Comparison of ENCODE assay signal across 1 cellular context in the genomic region with DNA sequence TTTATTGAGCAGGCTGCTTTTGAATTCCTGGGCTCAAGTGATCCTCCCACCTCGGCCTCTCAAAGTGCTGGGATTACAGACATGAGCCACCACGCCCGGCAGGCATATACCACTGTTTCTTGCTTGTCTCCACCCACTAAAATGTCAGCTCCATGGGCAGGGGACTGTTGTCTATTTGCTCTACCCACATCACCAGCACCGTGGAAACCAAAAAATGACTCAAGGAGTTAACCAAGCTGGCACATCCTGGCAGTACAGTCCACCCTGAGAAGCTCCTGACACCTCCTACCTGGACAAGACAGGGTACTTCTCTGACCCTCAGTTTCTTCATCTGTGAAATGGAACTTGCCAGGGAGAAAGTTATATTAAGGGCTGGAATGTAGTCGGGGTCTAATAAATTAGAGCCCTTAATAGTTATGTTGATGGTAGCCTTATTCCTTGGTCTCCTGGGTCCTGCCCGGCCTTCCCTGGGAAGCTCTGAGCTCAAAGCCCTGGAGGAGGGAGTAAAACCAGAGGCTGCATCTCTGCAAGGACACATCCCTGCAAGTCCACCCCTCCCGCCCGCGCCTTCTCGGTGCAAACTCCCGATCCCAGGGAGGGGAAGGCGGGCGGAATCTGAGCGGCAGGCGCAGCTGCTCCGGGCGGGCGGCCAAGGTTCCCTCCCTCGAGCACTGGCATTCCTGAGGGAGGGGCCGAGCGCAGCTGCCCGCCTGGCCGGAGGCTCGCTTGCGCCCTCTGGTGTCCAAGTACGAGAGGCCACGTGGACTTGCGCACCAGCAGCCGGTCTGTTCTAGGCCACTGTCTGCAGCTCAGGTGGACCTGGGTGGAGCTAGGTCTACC.
TF ChIP-seq lines count a peak whose summit lies in the region.

No MANE protein-coding gene starts in this region.

TF ChIP-seq in HepG2, 621 proteins besides CTCF, POLR2A, EP300 and RAD21 (continued from another document and continues in another):
- TF ChIP-seq, protein P1, sequence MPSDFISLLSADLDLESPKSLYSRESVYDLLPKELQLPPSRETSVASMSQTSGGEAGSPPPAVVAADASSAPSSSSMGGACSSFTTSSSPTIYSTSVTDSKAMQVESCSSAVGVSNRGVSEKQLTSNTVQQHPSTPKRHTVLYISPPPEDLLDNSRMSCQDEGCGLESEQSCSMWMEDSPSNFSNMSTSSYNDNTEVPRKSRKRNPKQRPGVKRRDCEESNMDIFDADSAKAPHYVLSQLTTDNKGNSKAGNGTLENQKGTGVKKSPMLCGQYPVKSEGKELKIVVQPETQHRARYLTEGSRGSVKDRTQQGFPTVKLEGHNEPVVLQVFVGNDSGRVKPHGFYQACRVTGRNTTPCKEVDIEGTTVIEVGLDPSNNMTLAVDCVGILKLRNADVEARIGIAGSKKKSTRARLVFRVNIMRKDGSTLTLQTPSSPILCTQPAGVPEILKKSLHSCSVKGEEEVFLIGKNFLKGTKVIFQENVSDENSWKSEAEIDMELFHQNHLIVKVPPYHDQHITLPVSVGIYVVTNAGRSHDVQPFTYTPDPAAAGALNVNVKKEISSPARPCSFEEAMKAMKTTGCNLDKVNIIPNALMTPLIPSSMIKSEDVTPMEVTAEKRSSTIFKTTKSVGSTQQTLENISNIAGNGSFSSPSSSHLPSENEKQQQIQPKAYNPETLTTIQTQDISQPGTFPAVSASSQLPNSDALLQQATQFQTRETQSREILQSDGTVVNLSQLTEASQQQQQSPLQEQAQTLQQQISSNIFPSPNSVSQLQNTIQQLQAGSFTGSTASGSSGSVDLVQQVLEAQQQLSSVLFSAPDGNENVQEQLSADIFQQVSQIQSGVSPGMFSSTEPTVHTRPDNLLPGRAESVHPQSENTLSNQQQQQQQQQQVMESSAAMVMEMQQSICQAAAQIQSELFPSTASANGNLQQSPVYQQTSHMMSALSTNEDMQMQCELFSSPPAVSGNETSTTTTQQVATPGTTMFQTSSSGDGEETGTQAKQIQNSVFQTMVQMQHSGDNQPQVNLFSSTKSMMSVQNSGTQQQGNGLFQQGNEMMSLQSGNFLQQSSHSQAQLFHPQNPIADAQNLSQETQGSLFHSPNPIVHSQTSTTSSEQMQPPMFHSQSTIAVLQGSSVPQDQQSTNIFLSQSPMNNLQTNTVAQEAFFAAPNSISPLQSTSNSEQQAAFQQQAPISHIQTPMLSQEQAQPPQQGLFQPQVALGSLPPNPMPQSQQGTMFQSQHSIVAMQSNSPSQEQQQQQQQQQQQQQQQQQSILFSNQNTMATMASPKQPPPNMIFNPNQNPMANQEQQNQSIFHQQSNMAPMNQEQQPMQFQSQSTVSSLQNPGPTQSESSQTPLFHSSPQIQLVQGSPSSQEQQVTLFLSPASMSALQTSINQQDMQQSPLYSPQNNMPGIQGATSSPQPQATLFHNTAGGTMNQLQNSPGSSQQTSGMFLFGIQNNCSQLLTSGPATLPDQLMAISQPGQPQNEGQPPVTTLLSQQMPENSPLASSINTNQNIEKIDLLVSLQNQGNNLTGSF (CRISPR knock-in tag; IDR thresholded peaks at IDR 0.05), result no peak
- no peak for TF ChIP-seq ZNF20 (CRISPR knock-in tag; IDR thresholded peaks at IDR 0.05)
- TF ChIP-seq SMYD3 (CRISPR knock-in tag; IDR thresholded peaks at IDR 0.05), result no peak
- no peak for TF ChIP-seq GATA4 (IDR thresholded peaks at IDR 0.05; ENCODE audit: borderline replicate concordance, low read depth)
- peak; percentile 91 for TF ChIP-seq KDM2A (CRISPR knock-in tag; IDR thresholded peaks at IDR 0.05; ENCODE audit: borderline replicate concordance, low read depth)
- TF ChIP-seq SP1 (IDR thresholded peaks at IDR 0.05), result no peak
- peak; percentile 72 for TF ChIP-seq SP1 (CRISPR knock-in tag; IDR thresholded peaks at IDR 0.05)
- TF ChIP-seq ZNF570 (CRISPR knock-in tag; IDR thresholded peaks at IDR 0.05; ENCODE audit: borderline replicate concordance), result no peak
- TF ChIP-seq ZNF674 (CRISPR knock-in tag; IDR thresholded peaks at IDR 0.05; ENCODE audit: low read depth), result no peak
- 0 out of 2 replicates have a peak, but pooled peaks have one; percentile 56 for TF ChIP-seq ARHGAP35 (CRISPR knock-in tag; IDR thresholded peaks at IDR 0.05; ENCODE audit: borderline replicate concordance)
- TF ChIP-seq, protein P2, sequence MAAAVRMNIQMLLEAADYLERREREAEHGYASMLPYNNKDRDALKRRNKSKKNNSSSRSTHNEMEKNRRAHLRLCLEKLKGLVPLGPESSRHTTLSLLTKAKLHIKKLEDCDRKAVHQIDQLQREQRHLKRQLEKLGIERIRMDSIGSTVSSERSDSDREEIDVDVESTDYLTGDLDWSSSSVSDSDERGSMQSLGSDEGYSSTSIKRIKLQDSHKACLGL (CRISPR knock-in tag; IDR thresholded peaks at IDR 0.05), result peak; percentile 87
- TF ChIP-seq MTA1 (CRISPR knock-in tag; IDR thresholded peaks at IDR 0.05; ENCODE audit: borderline replicate concordance), result peak; percentile 78; the same call in 1 of the 2 replicates
- no peak for TF ChIP-seq ZFP36L2 (CRISPR knock-in tag; IDR thresholded peaks at IDR 0.05)
- peak; percentile 45; the same call in 1 of the 2 replicates for TF ChIP-seq ZNF274 (CRISPR knock-in tag; IDR thresholded peaks at IDR 0.05)
- TF ChIP-seq, protein P3, sequence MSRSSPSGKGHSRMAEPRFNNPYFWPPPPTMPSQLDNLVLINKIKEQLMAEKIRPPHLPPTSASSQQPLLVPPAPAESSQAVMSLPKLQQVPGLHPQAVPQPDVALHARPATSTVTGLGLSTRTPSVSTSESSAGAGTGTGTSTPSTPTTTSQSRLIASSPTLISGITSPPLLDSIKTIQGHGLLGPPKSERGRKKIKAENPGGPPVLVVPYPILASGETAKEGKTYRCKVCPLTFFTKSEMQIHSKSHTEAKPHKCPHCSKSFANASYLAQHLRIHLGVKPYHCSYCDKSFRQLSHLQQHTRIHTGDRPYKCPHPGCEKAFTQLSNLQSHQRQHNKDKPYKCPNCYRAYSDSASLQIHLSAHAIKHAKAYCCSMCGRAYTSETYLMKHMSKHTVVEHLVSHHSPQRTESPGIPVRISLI (CRISPR knock-in tag; IDR thresholded peaks at IDR 0.05; ENCODE audit: borderline replicate concordance), result peak; percentile 66; the same call in 1 of the 2 replicates
- TF ChIP-seq, protein P4, sequence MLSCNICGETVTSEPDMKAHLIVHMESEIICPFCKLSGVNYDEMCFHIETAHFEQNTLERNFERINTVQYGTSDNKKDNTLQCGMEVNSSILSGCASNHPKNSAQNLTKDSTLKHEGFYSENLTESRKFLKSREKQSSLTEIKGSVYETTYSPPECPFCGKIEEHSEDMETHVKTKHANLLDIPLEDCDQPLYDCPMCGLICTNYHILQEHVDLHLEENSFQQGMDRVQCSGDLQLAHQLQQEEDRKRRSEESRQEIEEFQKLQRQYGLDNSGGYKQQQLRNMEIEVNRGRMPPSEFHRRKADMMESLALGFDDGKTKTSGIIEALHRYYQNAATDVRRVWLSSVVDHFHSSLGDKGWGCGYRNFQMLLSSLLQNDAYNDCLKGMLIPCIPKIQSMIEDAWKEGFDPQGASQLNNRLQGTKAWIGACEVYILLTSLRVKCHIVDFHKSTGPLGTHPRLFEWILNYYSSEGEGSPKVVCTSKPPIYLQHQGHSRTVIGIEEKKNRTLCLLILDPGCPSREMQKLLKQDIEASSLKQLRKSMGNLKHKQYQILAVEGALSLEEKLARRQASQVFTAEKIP (CRISPR knock-in tag; IDR thresholded peaks at IDR 0.05; ENCODE audit: borderline replicate concordance), result no peak
- TF ChIP-seq TAF1 (CRISPR knock-in tag; IDR thresholded peaks at IDR 0.05), result no peak
- TF ChIP-seq DPF2 (CRISPR knock-in tag; IDR thresholded peaks at IDR 0.05; ENCODE audit: borderline replicate concordance, low read depth), result no peak
- TF ChIP-seq, protein P5, sequence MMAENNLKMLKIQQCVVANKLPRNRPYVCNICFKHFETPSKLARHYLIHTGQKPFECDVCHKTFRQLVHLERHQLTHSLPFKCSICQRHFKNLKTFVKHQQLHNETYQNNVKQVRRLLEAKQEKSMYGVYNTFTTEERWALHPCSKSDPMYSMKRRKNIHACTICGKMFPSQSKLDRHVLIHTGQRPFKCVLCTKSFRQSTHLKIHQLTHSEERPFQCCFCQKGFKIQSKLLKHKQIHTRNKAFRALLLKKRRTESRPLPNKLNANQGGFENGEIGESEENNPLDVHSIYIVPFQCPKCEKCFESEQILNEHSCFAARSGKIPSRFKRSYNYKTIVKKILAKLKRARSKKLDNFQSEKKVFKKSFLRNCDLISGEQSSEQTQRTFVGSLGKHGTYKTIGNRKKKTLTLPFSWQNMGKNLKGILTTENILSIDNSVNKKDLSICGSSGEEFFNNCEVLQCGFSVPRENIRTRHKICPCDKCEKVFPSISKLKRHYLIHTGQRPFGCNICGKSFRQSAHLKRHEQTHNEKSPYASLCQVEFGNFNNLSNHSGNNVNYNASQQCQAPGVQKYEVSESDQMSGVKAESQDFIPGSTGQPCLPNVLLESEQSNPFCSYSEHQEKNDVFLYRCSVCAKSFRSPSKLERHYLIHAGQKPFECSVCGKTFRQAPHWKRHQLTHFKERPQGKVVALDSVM (CRISPR knock-in tag; IDR thresholded peaks at IDR 0.05), result peak; percentile 46; the same call in 1 of the 2 replicates
- TF ChIP-seq GABPB1 (CRISPR knock-in tag; IDR thresholded peaks at IDR 0.05), result peak; percentile 85
- TF ChIP-seq PLRG1 (conservative IDR thresholded peaks at IDR 0.05), result no peak
- peak; percentile 67; the same call in 1 of the 2 replicates for TF ChIP-seq NFKB2 (CRISPR knock-in tag; IDR thresholded peaks at IDR 0.05; ENCODE audit: borderline replicate concordance)
- peak; percentile 74 for TF ChIP-seq ZNF883 (CRISPR knock-in tag; IDR thresholded peaks at IDR 0.05; ENCODE audit: not compliant biosample characterization)
- TF ChIP-seq SRSF4 (IDR thresholded peaks at IDR 0.05; ENCODE audit: low read depth, low read length, poor library complexity, severe bottlenecking), result no peak
- TF ChIP-seq NR2F2 (IDR thresholded peaks at IDR 0.05; ENCODE audit: borderline replicate concordance, low read depth), result no peak
- TF ChIP-seq PPARG (CRISPR knock-in tag; conservative IDR thresholded peaks at IDR 0.05), result peak; percentile 50; the same call in 1 of the 2 replicates
- peak; percentile 79 for TF ChIP-seq POGZ (CRISPR knock-in tag; IDR thresholded peaks at IDR 0.05)
- no peak for TF ChIP-seq ZFYVE20 (CRISPR knock-in tag; IDR thresholded peaks at IDR 0.05; ENCODE audit: borderline replicate concordance, low read depth)
- no peak for TF ChIP-seq PTBP1 (IDR thresholded peaks at IDR 0.05; ENCODE audit: low read depth, low read length, poor library complexity, severe bottlenecking)
- 0 out of 2 replicates have a peak, but pooled peaks have one; percentile 51 for TF ChIP-seq AKAP8 (CRISPR knock-in tag; IDR thresholded peaks at IDR 0.05)
- TF ChIP-seq, protein P6, sequence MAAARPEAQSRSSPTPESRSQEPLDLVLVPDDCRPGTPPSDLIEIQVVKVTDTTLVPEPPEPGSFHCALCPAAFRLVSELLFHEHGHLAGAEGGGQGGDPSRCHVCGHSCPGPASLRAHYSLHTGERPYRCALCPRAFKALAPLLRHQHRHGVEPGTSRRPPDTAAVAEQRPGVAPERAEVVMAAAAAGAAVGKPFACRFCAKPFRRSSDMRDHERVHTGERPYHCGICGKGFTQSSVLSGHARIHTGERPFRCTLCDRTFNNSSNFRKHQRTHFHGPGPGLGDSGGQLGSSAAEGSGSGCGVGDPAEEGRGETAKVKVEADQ (CRISPR knock-in tag; IDR thresholded peaks at IDR 0.05; ENCODE audit: borderline replicate concordance), result 0 out of 2 replicates have a peak, but pooled peaks have one; percentile 78
- TF ChIP-seq ZNF737 (CRISPR knock-in tag; IDR thresholded peaks at IDR 0.05; ENCODE audit: borderline replicate concordance), result no peak
- no peak for TF ChIP-seq MAF1 (CRISPR knock-in tag; IDR thresholded peaks at IDR 0.05; ENCODE audit: borderline replicate concordance)
- no peak for TF ChIP-seq ZNF616 (CRISPR knock-in tag; IDR thresholded peaks at IDR 0.05; ENCODE audit: low read depth)
- peak; percentile 75 for TF ChIP-seq ZNF792 (CRISPR knock-in tag; IDR thresholded peaks at IDR 0.05)
- TF ChIP-seq, protein P7, sequence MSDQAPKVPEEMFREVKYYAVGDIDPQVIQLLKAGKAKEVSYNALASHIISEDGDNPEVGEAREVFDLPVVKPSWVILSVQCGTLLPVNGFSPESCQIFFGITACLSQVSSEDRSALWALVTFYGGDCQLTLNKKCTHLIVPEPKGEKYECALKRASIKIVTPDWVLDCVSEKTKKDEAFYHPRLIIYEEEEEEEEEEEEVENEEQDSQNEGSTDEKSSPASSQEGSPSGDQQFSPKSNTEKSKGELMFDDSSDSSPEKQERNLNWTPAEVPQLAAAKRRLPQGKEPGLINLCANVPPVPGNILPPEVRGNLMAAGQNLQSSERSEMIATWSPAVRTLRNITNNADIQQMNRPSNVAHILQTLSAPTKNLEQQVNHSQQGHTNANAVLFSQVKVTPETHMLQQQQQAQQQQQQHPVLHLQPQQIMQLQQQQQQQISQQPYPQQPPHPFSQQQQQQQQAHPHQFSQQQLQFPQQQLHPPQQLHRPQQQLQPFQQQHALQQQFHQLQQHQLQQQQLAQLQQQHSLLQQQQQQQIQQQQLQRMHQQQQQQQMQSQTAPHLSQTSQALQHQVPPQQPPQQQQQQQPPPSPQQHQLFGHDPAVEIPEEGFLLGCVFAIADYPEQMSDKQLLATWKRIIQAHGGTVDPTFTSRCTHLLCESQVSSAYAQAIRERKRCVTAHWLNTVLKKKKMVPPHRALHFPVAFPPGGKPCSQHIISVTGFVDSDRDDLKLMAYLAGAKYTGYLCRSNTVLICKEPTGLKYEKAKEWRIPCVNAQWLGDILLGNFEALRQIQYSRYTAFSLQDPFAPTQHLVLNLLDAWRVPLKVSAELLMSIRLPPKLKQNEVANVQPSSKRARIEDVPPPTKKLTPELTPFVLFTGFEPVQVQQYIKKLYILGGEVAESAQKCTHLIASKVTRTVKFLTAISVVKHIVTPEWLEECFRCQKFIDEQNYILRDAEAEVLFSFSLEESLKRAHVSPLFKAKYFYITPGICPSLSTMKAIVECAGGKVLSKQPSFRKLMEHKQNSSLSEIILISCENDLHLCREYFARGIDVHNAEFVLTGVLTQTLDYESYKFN (CRISPR knock-in tag; conservative IDR thresholded peaks at IDR 0.05), result peak; percentile 65
- TF ChIP-seq, protein P8, sequence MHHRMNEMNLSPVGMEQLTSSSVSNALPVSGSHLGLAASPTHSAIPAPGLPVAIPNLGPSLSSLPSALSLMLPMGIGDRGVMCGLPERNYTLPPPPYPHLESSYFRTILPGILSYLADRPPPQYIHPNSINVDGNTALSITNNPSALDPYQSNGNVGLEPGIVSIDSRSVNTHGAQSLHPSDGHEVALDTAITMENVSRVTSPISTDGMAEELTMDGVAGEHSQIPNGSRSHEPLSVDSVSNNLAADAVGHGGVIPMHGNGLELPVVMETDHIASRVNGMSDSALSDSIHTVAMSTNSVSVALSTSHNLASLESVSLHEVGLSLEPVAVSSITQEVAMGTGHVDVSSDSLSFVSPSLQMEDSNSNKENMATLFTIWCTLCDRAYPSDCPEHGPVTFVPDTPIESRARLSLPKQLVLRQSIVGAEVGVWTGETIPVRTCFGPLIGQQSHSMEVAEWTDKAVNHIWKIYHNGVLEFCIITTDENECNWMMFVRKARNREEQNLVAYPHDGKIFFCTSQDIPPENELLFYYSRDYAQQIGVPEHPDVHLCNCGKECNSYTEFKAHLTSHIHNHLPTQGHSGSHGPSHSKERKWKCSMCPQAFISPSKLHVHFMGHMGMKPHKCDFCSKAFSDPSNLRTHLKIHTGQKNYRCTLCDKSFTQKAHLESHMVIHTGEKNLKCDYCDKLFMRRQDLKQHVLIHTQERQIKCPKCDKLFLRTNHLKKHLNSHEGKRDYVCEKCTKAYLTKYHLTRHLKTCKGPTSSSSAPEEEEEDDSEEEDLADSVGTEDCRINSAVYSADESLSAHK (CRISPR knock-in tag; IDR thresholded peaks at IDR 0.05; ENCODE audit: borderline replicate concordance), result no peak
